In the genomic region with DNA sequence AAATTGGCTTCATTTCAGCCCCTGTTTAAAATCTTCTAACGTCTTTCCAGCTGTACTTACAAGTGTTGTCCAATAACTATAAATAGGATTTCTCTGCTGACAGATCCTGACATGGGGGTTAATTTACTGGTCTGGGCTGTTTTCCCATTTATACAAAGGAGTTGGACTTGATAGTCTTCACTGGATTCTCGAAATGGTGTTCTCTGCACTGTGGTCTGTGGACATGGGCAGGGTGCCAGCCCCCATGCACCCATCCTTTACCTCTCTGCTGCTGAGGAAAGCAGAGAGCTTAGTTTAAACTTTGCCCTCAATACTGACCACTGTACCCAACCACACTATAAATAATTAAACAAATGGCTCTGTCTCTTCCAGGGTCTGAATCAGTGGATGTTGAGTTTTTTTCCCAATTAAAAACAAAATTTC, we compare ENCODE assay signal across 13 cellular contexts. TPM values are rescaled to one million over a fixed set of nuclear protein-coding genes. Genes with fewer than 3 reads are reported as not detected.
A peak's percentile ranks its signal among the peaks of the same experiment; 100 is the strongest.
DNase-seq lines count a peak whose midpoint lies in the region; ATAC-seq and TF ChIP-seq lines count a peak whose summit lies in the region.
"Had no signal": no experiment of that assay in that cellular context is flagged by ENCODE, and none has a peak within 500 bp of the region (broad histone marks: within the 10 kb centered on the region; RNA-seq: fewer than 3 reads in every experiment).

No MANE protein-coding gene starts in this region.

- no peak for TF ChIP-seq CTCF in heart left ventricle (IDR thresholded peaks at IDR 0.05)
- no peak for TF ChIP-seq CTCF in tibial artery (IDR thresholded peaks at IDR 0.05)

- H3K27ac ChIP-seq in heart left ventricle (peak overlapping the region in 2 of 12 donors; percentile 14 to 19), tibial artery (peak overlapping the region; percentile 23 to 71)
- H3K27ac ChIP-seq: 22Rv1 had no signal

- TF ChIP-seq POLR2A in heart left ventricle (IDR thresholded peaks at IDR 0.05) = no peak

- H3K36me3 ChIP-seq in heart left ventricle = no peaks in the 10 kb centered on the region
- no peaks in the 10 kb centered on the region for H3K36me3 ChIP-seq in tibial artery
- H3K36me3 ChIP-seq: HAP-1 had no signal

- peak; percentile 27 to 47 (median 40) for ATAC-seq in heart left ventricle
- ATAC-seq: stimulated activated memory B cell treated with anti-CD40 and anti-IgM and Interleukin-4, amounts not matched to agents 10 μg/mL and 1 μg/mL and 100 μg/mL, for 72 hours; WTC11 had no signal

- H3K4me3 ChIP-seq in heart left ventricle (no peak overlapping the region), tibial artery (peak overlapping the region in 1 of 2 donors; percentile 4)
- H3K4me3 ChIP-seq: HAP-1 had no signal

- 3 to 14% (median 6%) methylated on average over 2 of the region's 2 CpGs for WGBS in heart left ventricle, 4 donors

- H3K27me3 ChIP-seq in heart left ventricle = no peaks in the 10 kb centered on the region
- no peaks in the 10 kb centered on the region for H3K27me3 ChIP-seq in tibial artery

- DNase-seq in DMS 273 (lab: John Stamatoyannopoulos, UW; ENCODE audit: unreplicated experiment) = peak; percentile 24
- no peak for DNase-seq in DMS 273 treated with DMSO at 0.1 percent for 48 hours (lab: John Stamatoyannopoulos, UW)
- no peak for DNase-seq in heart left ventricle
- DNase-seq in tibial artery = no peak
- DNase-seq in KG1 (lab: John Stamatoyannopoulos, UW) = no peak
- DNase-seq in cerebellar nuclear complex (lab: John Stamatoyannopoulos, UW) = no peak
- DNase-seq: activated naive CD8-positive, alpha-beta T cell treated with anti-CD3 and anti-CD28 coated beads, Interleukin-2, amount 10 ng/mL, durations not matched to agents 7 days and 5 days; glutamatergic neuron had no signal

- peaks cover 0 to 30% (median 5%) of the 10 kb centered on the region in 12 donors for H3K4me1 ChIP-seq in heart left ventricle
- peaks cover 0 to 58% (median 42%) of the 10 kb centered on the region in 4 donors for H3K4me1 ChIP-seq in tibial artery
- H3K4me1 ChIP-seq: HAP-1 had no signal

- H3K9me3 ChIP-seq in heart left ventricle (no peaks in the 10 kb centered on the region), tibial artery (no peaks in the 10 kb centered on the region)
- H3K9me3 ChIP-seq: HAP-1 had no signal

- intact Hi-C loops in heart left ventricle (cut with DNase I) (loop anchor here in 1 of 10 donors (10.0 kb wide), 1 partner anchor 156 kb away; a partner anchor contains a TSS), tibial artery (cut with DNase I; ENCODE audit: low total_unique reads) (no loop called here)

RNA-seq across cellular contexts. Expression of a gene that starts 5.2 kb away (rescaled TPM):
- total RNA-seq in heart left ventricle = not detected
- polyA plus RNA-seq in heart left ventricle = not detected
- total RNA-seq: activated naive CD8-positive, alpha-beta T cell treated with anti-CD3 and anti-CD28 coated beads, Interleukin-2, amount 10 ng/mL, durations not matched to agents 7 days and 5 days; posterior vena cava; WTC11 had no signal

RNA-seq across cellular contexts. Expression of a gene that starts 9.6 kb away (rescaled TPM):
- 10 to 100 TPM; 11.2 to 23.5 (median 14.4) TPM for total RNA-seq in heart left ventricle
- polyA plus RNA-seq in heart left ventricle = 10 to 100 TPM in 1 of 2 donors, 1 to 10 TPM in 1; 8.7 to 29.5 TPM

RNA-seq across cellular contexts. Expression of a gene that starts 46.3 kb away (rescaled TPM):
- total RNA-seq in heart left ventricle = 10 to 100 TPM in 6 of 9 donors, 1 to 10 TPM in 3; 6.5 to 17.6 (median 12.3) TPM
- polyA plus RNA-seq in heart left ventricle = 10 to 100 TPM; 10.6 to 11.6 TPM

RNA-seq across cellular contexts. Expression of a gene that starts 46.9 kb away (rescaled TPM):
- total RNA-seq in heart left ventricle = 10 to 100 TPM; 10.9 to 18.5 (median 14.3) TPM
- 10 to 100 TPM in 1 of 2 donors, 1 to 10 TPM in 1; 3.7 to 18.2 TPM for polyA plus RNA-seq in heart left ventricle
